In the genomic region with DNA sequence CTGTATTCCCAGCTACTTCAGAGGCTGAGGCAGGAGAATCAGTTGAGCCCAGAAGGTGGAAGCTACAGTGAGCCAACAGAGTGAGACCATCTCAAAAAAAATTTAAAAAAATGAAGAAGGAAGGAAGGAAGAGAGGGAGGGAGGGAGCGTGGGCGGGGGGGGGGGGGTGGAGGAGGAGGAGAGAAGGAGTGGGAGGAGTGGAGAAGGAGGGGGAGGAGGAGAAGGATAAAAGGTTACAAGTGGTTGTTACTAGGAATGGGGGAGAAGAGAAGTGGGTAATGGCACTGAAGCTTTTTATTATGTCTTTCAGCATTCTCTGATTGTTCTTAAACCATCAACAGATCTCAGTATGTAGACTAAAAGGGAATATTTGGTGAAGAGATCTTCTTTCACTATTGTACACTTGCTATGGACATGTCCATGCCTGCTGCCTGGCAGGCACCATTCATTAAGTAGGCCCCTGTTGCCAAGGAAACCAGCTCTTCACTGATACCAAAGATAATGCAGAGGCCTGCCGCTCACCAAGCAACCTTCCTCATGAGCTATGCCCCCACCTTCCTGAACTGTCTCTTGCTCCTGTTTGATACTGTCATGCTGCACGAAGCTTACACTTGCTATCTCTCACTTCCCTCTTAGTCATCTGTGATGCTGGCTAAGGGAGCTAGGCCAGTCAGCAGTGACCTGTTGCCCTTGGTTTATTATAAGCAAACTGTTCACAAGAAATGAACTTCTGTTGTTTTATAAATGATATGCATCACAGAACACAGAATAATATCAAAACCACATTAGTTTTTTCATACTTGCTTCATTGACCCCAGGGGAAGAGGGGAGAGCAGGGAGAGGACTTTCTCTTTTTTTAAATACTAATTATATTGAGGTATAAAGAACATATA, we compare ENCODE assay signal across 1 cellular context.
TF ChIP-seq lines count a peak whose summit lies in the region.

No MANE protein-coding gene starts in this region.

TF ChIP-seq in HEK293, 187 proteins besides CTCF, POLR2A, EP300 and RAD21 (continued from another document and continues in another):
- TF ChIP-seq, protein P1, sequence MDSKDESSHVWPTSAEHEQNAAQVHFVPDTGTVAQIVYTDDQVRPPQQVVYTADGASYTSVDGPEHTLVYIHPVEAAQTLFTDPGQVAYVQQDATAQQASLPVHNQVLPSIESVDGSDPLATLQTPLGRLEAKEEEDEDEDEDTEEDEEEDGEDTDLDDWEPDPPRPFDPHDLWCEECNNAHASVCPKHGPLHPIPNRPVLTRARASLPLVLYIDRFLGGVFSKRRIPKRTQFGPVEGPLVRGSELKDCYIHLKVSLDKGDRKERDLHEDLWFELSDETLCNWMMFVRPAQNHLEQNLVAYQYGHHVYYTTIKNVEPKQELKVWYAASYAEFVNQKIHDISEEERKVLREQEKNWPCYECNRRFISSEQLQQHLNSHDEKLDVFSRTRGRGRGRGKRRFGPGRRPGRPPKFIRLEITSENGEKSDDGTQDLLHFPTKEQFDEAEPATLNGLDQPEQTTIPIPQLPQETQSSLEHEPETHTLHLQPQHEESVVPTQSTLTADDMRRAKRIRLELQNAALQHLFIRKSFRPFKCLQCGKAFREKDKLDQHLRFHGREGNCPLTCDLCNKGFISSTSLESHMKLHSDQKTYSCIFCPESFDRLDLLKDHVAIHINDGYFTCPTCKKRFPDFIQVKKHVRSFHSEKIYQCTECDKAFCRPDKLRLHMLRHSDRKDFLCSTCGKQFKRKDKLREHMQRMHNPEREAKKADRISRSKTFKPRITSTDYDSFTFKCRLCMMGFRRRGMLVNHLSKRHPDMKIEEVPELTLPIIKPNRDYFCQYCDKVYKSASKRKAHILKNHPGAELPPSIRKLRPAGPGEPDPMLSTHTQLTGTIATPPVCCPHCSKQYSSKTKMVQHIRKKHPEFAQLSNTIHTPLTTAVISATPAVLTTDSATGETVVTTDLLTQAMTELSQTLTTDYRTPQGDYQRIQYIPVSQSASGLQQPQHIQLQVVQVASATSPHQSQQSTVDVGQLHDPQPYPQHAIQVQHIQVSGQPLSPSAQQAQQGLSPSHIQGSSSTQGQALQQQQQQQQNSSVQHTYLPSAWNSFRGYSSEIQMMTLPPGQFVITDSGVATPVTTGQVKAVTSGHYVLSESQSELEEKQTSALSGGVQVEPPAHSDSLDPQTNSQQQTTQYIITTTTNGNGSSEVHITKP (tag by site-specific recombination; IDR thresholded peaks at IDR 0.05) = peak; percentile 86
- TF ChIP-seq, protein P2, sequence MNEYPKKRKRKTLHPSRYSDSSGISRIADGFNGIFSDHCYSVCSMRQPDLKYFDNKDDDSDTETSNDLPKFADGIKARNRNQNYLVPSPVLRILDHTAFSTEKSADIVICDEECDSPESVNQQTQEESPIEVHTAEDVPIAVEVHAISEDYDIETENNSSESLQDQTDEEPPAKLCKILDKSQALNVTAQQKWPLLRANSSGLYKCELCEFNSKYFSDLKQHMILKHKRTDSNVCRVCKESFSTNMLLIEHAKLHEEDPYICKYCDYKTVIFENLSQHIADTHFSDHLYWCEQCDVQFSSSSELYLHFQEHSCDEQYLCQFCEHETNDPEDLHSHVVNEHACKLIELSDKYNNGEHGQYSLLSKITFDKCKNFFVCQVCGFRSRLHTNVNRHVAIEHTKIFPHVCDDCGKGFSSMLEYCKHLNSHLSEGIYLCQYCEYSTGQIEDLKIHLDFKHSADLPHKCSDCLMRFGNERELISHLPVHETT (tag by site-specific recombination; IDR thresholded peaks at IDR 0.05) = no peak
- TF ChIP-seq ZNF350 (tag by site-specific recombination; IDR thresholded peaks at IDR 0.05) = no peak
- TF ChIP-seq ZNF423 (tag by site-specific recombination; IDR thresholded peaks at IDR 0.05) = no peak
- TF ChIP-seq ZXDB (tag by site-specific recombination; IDR thresholded peaks at IDR 0.05) = 0 out of 2 replicates have a peak, but pooled peaks have one; percentile 20
- peak; percentile 68; the same call in 1 of the 2 replicates for TF ChIP-seq TRIM28 (IDR thresholded peaks at IDR 0.05; ENCODE audit: borderline replicate concordance, low read length)
- peak; percentile 77; the same call in 1 of the 2 replicates for TF ChIP-seq SCRT1 (tag by site-specific recombination; IDR thresholded peaks at IDR 0.05; ENCODE audit: borderline replicate concordance)
- TF ChIP-seq, protein P3, sequence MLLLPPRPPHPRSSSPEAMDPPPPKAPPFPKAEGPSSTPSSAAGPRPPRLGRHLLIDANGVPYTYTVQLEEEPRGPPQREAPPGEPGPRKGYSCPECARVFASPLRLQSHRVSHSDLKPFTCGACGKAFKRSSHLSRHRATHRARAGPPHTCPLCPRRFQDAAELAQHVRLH (tag by site-specific recombination; IDR thresholded peaks at IDR 0.05) = no peak
- no peak for TF ChIP-seq BCL11A (tag by site-specific recombination; IDR thresholded peaks at IDR 0.05; ENCODE audit: low read depth)
- TF ChIP-seq ZNF624 (tag by site-specific recombination; IDR thresholded peaks at IDR 0.05) = no peak
- no peak for TF ChIP-seq ZNF10 (tag by site-specific recombination; IDR thresholded peaks at IDR 0.05)
- TF ChIP-seq ZNF394 (tag by site-specific recombination; IDR thresholded peaks at IDR 0.05; ENCODE audit: borderline replicate concordance) = no peak
- TF ChIP-seq ZNF354C (tag by site-specific recombination; IDR thresholded peaks at IDR 0.05; ENCODE audit: borderline replicate concordance, low read depth) = no peak
- TF ChIP-seq PRDM1 (tag by site-specific recombination; IDR thresholded peaks at IDR 0.05) = peak; percentile 67
- TF ChIP-seq ZNF544 (tag by site-specific recombination; IDR thresholded peaks at IDR 0.05) = no peak
- no peak for TF ChIP-seq ZNF571 (tag by site-specific recombination; IDR thresholded peaks at IDR 0.05)
- TF ChIP-seq, protein P4, sequence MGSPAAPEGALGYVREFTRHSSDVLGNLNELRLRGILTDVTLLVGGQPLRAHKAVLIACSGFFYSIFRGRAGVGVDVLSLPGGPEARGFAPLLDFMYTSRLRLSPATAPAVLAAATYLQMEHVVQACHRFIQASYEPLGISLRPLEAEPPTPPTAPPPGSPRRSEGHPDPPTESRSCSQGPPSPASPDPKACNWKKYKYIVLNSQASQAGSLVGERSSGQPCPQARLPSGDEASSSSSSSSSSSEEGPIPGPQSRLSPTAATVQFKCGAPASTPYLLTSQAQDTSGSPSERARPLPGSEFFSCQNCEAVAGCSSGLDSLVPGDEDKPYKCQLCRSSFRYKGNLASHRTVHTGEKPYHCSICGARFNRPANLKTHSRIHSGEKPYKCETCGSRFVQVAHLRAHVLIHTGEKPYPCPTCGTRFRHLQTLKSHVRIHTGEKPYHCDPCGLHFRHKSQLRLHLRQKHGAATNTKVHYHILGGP (tag by site-specific recombination; IDR thresholded peaks at IDR 0.05) = no peak
- TF ChIP-seq, protein P5, sequence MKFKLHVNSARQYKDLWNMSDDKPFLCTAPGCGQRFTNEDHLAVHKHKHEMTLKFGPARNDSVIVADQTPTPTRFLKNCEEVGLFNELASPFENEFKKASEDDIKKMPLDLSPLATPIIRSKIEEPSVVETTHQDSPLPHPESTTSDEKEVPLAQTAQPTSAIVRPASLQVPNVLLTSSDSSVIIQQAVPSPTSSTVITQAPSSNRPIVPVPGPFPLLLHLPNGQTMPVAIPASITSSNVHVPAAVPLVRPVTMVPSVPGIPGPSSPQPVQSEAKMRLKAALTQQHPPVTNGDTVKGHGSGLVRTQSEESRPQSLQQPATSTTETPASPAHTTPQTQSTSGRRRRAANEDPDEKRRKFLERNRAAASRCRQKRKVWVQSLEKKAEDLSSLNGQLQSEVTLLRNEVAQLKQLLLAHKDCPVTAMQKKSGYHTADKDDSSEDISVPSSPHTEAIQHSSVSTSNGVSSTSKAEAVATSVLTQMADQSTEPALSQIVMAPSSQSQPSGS (tag by site-specific recombination; IDR thresholded peaks at IDR 0.05; ENCODE audit: low read depth) = no peak
- no peak for TF ChIP-seq ZNF138 (tag by site-specific recombination; IDR thresholded peaks at IDR 0.05; ENCODE audit: borderline replicate concordance)
- peak; percentile 23; the same call in 1 of the 2 replicates for TF ChIP-seq ZBTB17 (tag by site-specific recombination; IDR thresholded peaks at IDR 0.05)
- TF ChIP-seq HOXD13 (CRISPR knock-in tag; IDR thresholded peaks at IDR 0.05; ENCODE audit: borderline replicate concordance) = no peak
- TF ChIP-seq SCRT2 (tag by site-specific recombination; IDR thresholded peaks at IDR 0.05) = peak; percentile 95
- no peak for TF ChIP-seq ZNF501 (tag by site-specific recombination; IDR thresholded peaks at IDR 0.05)
- TF ChIP-seq, protein P6, sequence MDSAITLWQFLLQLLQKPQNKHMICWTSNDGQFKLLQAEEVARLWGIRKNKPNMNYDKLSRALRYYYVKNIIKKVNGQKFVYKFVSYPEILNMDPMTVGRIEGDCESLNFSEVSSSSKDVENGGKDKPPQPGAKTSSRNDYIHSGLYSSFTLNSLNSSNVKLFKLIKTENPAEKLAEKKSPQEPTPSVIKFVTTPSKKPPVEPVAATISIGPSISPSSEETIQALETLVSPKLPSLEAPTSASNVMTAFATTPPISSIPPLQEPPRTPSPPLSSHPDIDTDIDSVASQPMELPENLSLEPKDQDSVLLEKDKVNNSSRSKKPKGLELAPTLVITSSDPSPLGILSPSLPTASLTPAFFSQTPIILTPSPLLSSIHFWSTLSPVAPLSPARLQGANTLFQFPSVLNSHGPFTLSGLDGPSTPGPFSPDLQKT (IDR thresholded peaks at IDR 0.05; ENCODE audit: borderline replicate concordance, low read depth, low read length) = no peak
- no peak for TF ChIP-seq ZEB2 (tag by site-specific recombination; IDR thresholded peaks at IDR 0.05)
- no peak for TF ChIP-seq WT1 (tag by site-specific recombination; IDR thresholded peaks at IDR 0.05)
- TF ChIP-seq ZNF324 (tag by site-specific recombination; IDR thresholded peaks at IDR 0.05) = no peak
- TF ChIP-seq, protein P7, sequence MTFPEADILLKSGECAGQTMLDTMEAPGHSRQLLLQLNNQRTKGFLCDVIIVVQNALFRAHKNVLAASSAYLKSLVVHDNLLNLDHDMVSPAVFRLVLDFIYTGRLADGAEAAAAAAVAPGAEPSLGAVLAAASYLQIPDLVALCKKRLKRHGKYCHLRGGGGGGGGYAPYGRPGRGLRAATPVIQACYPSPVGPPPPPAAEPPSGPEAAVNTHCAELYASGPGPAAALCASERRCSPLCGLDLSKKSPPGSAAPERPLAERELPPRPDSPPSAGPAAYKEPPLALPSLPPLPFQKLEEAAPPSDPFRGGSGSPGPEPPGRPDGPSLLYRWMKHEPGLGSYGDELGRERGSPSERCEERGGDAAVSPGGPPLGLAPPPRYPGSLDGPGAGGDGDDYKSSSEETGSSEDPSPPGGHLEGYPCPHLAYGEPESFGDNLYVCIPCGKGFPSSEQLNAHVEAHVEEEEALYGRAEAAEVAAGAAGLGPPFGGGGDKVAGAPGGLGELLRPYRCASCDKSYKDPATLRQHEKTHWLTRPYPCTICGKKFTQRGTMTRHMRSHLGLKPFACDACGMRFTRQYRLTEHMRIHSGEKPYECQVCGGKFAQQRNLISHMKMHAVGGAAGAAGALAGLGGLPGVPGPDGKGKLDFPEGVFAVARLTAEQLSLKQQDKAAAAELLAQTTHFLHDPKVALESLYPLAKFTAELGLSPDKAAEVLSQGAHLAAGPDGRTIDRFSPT (tag by site-specific recombination; IDR thresholded peaks at IDR 0.05) = no peak
- TF ChIP-seq ZNF521 (tag by site-specific recombination; IDR thresholded peaks at IDR 0.05) = no peak
- TF ChIP-seq ZNF24 (tag by site-specific recombination; IDR thresholded peaks at IDR 0.05) = no peak
- no peak for TF ChIP-seq ZSCAN30 (tag by site-specific recombination; IDR thresholded peaks at IDR 0.05)
- no peak for TF ChIP-seq MZF1 (tag by site-specific recombination; IDR thresholded peaks at IDR 0.05; ENCODE audit: borderline replicate concordance)
- TF ChIP-seq ZNF560 (tag by site-specific recombination; IDR thresholded peaks at IDR 0.05; ENCODE audit: borderline replicate concordance) = no peak
- TF ChIP-seq, protein P8, sequence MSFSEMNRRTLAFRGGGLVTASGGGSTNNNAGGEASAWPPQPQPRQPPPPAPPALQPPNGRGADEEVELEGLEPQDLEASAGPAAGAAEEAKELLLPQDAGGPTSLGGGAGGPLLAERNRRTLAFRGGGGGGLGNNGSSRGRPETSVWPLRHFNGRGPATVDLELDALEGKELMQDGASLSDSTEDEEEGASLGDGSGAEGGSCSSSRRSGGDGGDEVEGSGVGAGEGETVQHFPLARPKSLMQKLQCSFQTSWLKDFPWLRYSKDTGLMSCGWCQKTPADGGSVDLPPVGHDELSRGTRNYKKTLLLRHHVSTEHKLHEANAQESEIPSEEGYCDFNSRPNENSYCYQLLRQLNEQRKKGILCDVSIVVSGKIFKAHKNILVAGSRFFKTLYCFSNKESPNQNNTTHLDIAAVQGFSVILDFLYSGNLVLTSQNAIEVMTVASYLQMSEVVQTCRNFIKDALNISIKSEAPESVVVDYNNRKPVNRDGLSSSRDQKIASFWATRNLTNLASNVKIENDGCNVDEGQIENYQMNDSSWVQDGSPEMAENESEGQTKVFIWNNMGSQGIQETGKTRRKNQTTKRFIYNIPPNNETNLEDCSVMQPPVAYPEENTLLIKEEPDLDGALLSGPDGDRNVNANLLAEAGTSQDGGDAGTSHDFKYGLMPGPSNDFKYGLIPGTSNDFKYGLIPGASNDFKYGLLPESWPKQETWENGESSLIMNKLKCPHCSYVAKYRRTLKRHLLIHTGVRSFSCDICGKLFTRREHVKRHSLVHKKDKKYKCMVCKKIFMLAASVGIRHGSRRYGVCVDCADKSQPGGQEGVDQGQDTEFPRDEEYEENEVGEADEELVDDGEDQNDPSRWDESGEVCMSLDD (tag by site-specific recombination; IDR thresholded peaks at IDR 0.05) = no peak
- TF ChIP-seq, protein P9, sequence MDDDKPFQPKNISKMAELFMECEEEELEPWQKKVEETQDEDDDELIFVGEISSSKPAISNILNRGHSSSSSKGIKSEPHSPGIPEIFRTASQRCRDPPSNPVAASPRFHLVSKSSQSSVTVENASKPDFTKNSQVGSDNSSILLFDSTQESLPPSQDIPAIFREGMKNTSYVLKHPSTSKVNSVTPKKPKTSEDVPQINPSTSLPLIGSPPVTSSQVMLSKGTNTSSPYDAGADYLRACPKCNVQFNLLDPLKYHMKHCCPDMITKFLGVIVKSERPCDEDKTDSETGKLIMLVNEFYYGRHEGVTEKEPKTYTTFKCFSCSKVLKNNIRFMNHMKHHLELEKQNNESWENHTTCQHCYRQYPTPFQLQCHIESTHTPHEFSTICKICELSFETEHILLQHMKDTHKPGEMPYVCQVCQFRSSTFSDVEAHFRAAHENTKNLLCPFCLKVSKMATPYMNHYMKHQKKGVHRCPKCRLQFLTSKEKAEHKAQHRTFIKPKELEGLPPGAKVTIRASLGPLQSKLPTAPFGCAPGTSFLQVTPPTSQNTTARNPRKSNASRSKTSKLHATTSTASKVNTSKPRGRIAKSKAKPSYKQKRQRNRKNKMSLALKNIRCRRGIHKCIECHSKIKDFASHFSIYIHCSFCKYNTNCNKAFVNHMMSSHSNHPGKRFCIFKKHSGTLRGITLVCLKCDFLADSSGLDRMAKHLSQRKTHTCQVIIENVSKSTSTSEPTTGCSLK (tag by site-specific recombination; IDR thresholded peaks at IDR 0.05) = no peak
- TF ChIP-seq, protein P10, sequence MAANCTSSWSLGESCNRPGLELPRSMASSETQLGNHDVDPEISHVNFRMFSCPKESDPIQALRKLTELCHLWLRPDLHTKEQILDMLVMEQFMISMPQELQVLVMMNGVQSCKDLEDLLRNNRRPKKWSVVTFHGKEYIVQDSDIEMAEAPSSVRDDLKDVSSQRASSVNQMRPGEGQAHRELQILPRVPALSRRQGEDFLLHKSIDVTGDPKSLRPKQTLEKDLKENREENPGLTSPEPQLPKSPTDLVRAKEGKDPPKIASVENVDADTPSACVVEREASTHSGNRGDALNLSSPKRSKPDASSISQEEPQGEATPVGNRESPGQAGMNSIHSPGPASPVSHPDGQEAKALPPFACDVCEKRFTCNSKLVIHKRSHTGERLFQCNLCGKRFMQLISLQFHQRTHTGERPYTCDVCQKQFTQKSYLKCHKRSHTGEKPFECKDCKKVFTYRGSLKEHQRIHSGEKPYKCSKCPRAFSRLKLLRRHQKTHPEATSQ (tag by site-specific recombination; IDR thresholded peaks at IDR 0.05) = no peak
- no peak for TF ChIP-seq ZBTB20 (tag by site-specific recombination; IDR thresholded peaks at IDR 0.05)
- TF ChIP-seq ZNF670 (tag by site-specific recombination; IDR thresholded peaks at IDR 0.05; ENCODE audit: low read depth) = no peak
- no peak for TF ChIP-seq ZNF791 (tag by site-specific recombination; IDR thresholded peaks at IDR 0.05)
